In genomic region chr4:10729366-10729765, GRCh38 we compare ENCODE assay signal across 16 cellular contexts. TPM values are rescaled to one million over a fixed set of nuclear protein-coding genes. Genes with fewer than 3 reads are reported as not detected.
DNase-seq lines count a peak whose midpoint lies in the region; ATAC-seq and TF ChIP-seq lines count a peak whose summit lies in the region.
"Had no signal": no experiment of that assay in that cellular context is flagged by ENCODE, and none has a peak within 500 bp of the region (broad histone marks: within the 10 kb centered on the region; RNA-seq: fewer than 3 reads in every experiment).

No MANE protein-coding gene starts in this region.

- H3K36me3 ChIP-seq in CD4-positive, CD25-positive, alpha-beta regulatory T cell (ENCODE audit: control insufficient read depth, insufficient read depth, low read length): no peaks in the 10 kb centered on the region
- no peaks in the 10 kb centered on the region for H3K36me3 ChIP-seq in PC-9 (ENCODE audit: low read depth)

- no peaks in the 10 kb centered on the region for H3F3A ChIP-seq in PC-9 (ENCODE audit: insufficient read depth, low read depth)

- no peak overlapping the region for H3K27ac ChIP-seq in CD4-positive, CD25-positive, alpha-beta regulatory T cell (ENCODE audit: insufficient read depth, low read length, poor library complexity, severe bottlenecking)
- no peak overlapping the region for H3K27ac ChIP-seq in PC-9

- POLR2A ChIA-PET in PC-9 (lab: Charles Lee; ENCODE audit: unreplicated experiment): no interaction called here

- CTCF ChIA-PET in PC-9 (lab: Charles Lee): no interaction called here

- H3K79me2 ChIP-seq in PC-9 (ENCODE audit: low read depth): no peaks in the 10 kb centered on the region

- peaks cover 13% of the 10 kb centered on the region for H3K9me3 Mint-ChIP-seq in activated T-cell treated with anti-CD3 and anti-CD28 coated beads, Interleukin-2, amount 50 U/mL, for 24 hours
- H3K9me3 Mint-ChIP-seq in CD4-positive, CD25-positive, alpha-beta regulatory T cell: peaks cover 0 to 1% (median 0%) of the 10 kb centered on the region in 7 donors
- H3K9me3 Mint-ChIP-seq in activated T-helper 1 cell treated with anti-CD3 and anti-CD28 coated beads, Interleukin-12 subunit alpha, Interleukin-12 subunit beta, Interleukin-2, Interleukin-4 antibody, amounts not matched to agents 30 ng/mL and 10 ng/mL and 1 ng/mL, durations not matched to agents 14 hours and 24 hours and 36 hours: peaks cover 16% of the 10 kb centered on the region
- peaks cover 5% of the 10 kb centered on the region for H3K9me3 Mint-ChIP-seq in activated naive CD8-positive, alpha-beta T cell treated with anti-CD3 and anti-CD28 coated beads, Interleukin-2, amount 50 U/mL, for 24 hours
- H3K9me3 Mint-ChIP-seq: H9 had no signal

- H3K9me3 ChIP-seq in CD4-positive, CD25-positive, alpha-beta regulatory T cell (ENCODE audit: control insufficient read depth in 2 of 2, low read length in 2 of 2): no peaks in the 10 kb centered on the region
- no peaks in the 10 kb centered on the region for H3K9me3 ChIP-seq in PC-9 (ENCODE audit: insufficient read depth, low read depth)

- peaks cover 12% of the 10 kb centered on the region for H3K4me1 ChIP-seq in CD4-positive, CD25-positive, alpha-beta regulatory T cell (ENCODE audit: control insufficient read depth, insufficient read depth, low read length, poor library complexity, severe bottlenecking)
- no peaks in the 10 kb centered on the region for H3K4me1 ChIP-seq in PC-9 (replicated peaks; ENCODE audit: insufficient read depth)

- TF ChIP-seq CTCF in PC-9 (conservative IDR thresholded peaks at IDR 0.05): no peak

- no peaks in the 10 kb centered on the region for H3K27me3 ChIP-seq in CD4-positive, CD25-positive, alpha-beta regulatory T cell (ENCODE audit: control insufficient read depth, insufficient read depth, low read length)
- H3K27me3 ChIP-seq in PC-9 (ENCODE audit: insufficient read depth, low read depth): no peaks in the 10 kb centered on the region

- peak overlapping the region; percentile 16 for H3K27ac Mint-ChIP-seq in activated T-cell treated with anti-CD3 and anti-CD28 coated beads, Interleukin-2, amount 50 U/mL, for 24 hours
- H3K27ac Mint-ChIP-seq in CD4-positive, CD25-positive, alpha-beta regulatory T cell: peak overlapping the region; percentile 48 to 90 (median 53)
- H3K27ac Mint-ChIP-seq in activated T-helper 1 cell treated with anti-CD3 and anti-CD28 coated beads, Interleukin-12 subunit alpha, Interleukin-12 subunit beta, Interleukin-2, Interleukin-4 antibody, amounts not matched to agents 30 ng/mL and 10 ng/mL and 1 ng/mL, durations not matched to agents 14 hours and 24 hours and 36 hours: peak overlapping the region; percentile 90
- H3K27ac Mint-ChIP-seq in activated naive CD8-positive, alpha-beta T cell treated with anti-CD3 and anti-CD28 coated beads, Interleukin-2, amount 50 U/mL, for 24 hours: peak overlapping the region; percentile 99
- H3K27ac Mint-ChIP-seq: H9 had no signal

- no peaks in the 10 kb centered on the region for H3K27me3 Mint-ChIP-seq in activated T-cell treated with anti-CD3 and anti-CD28 coated beads, Interleukin-2, amount 50 U/mL, for 24 hours
- H3K27me3 Mint-ChIP-seq in CD4-positive, CD25-positive, alpha-beta regulatory T cell: peaks cover 6% of the 10 kb centered on the region
- no peaks in the 10 kb centered on the region for H3K27me3 Mint-ChIP-seq in activated T-helper 1 cell treated with anti-CD3 and anti-CD28 coated beads, Interleukin-12 subunit alpha, Interleukin-12 subunit beta, Interleukin-2, Interleukin-4 antibody, amounts not matched to agents 30 ng/mL and 10 ng/mL and 1 ng/mL, durations not matched to agents 14 hours and 24 hours and 36 hours (ENCODE audit: insufficient read depth)
- H3K27me3 Mint-ChIP-seq in activated naive CD8-positive, alpha-beta T cell treated with anti-CD3 and anti-CD28 coated beads, Interleukin-2, amount 50 U/mL, for 24 hours: no peaks in the 10 kb centered on the region

- ATAC-seq in CD4-positive, CD25-positive, alpha-beta regulatory T cell (ENCODE audit: low read depth in 2 of 2): no peak
- ATAC-seq in activated naive CD8-positive, alpha-beta T cell treated with anti-CD3 and anti-CD28 coated beads, Interleukin-2, amount 50 U/mL, for 24 hours: no peak

- peaks cover 61% of the 10 kb centered on the region for H3K4me1 Mint-ChIP-seq in activated T-cell treated with anti-CD3 and anti-CD28 coated beads, Interleukin-2, amount 50 U/mL, for 24 hours (ENCODE audit: low read depth)
- peaks cover 17 to 72% (median 34%) of the 10 kb centered on the region in 4 donors for H3K4me1 Mint-ChIP-seq in CD4-positive, CD25-positive, alpha-beta regulatory T cell
- peaks cover 85% of the 10 kb centered on the region for H3K4me1 Mint-ChIP-seq in activated T-helper 1 cell treated with anti-CD3 and anti-CD28 coated beads, Interleukin-12 subunit alpha, Interleukin-12 subunit beta, Interleukin-2, Interleukin-4 antibody, amounts not matched to agents 30 ng/mL and 10 ng/mL and 1 ng/mL, durations not matched to agents 14 hours and 24 hours and 36 hours (ENCODE audit: low read depth)
- H3K4me1 Mint-ChIP-seq in activated naive CD8-positive, alpha-beta T cell treated with anti-CD3 and anti-CD28 coated beads, Interleukin-2, amount 50 U/mL, for 24 hours: peaks cover 81% of the 10 kb centered on the region

- intact Hi-C loops in activated T-helper 1 cell treated with anti-CD3 and anti-CD28 coated beads, Interleukin-12 subunit alpha, Interleukin-12 subunit beta, Interleukin-2, Interleukin-4 antibody, amounts not matched to agents 30 ng/mL and 10 ng/mL and 1 ng/mL, durations not matched to agents 14 hours and 24 hours and 36 hours (cut with micrococcal nuclease): no loop called here
- intact Hi-C loops in PC-9 (cut with micrococcal nuclease; ENCODE audit: unreplicated experiment): no loop called here

- H4K20me1 ChIP-seq in PC-9 (ENCODE audit: insufficient read depth): no peaks in the 10 kb centered on the region

- H2AFZ ChIP-seq in PC-9: no peak overlapping the region

- no peak overlapping the region for H3K4me3 Mint-ChIP-seq in activated T-cell treated with anti-CD3 and anti-CD28 coated beads, Interleukin-2, amount 50 U/mL, for 24 hours
- peak overlapping the region; percentile 18 to 48 (median 32) for H3K4me3 Mint-ChIP-seq in CD4-positive, CD25-positive, alpha-beta regulatory T cell
- H3K4me3 Mint-ChIP-seq in activated T-helper 1 cell treated with anti-CD3 and anti-CD28 coated beads, Interleukin-12 subunit alpha, Interleukin-12 subunit beta, Interleukin-2, Interleukin-4 antibody, amounts not matched to agents 30 ng/mL and 10 ng/mL and 1 ng/mL, durations not matched to agents 14 hours and 24 hours and 36 hours: peak overlapping the region; percentile 13
- peak overlapping the region; percentile 12 for H3K4me3 Mint-ChIP-seq in activated naive CD8-positive, alpha-beta T cell treated with anti-CD3 and anti-CD28 coated beads, Interleukin-2, amount 50 U/mL, for 24 hours
- H3K4me3 Mint-ChIP-seq: CD4-positive, alpha-beta memory T cell; H9 had no signal

- H3K4me3 ChIP-seq in CD4-positive, CD25-positive, alpha-beta regulatory T cell (ENCODE audit: low read depth, low read length): peak overlapping the region; percentile 41
- no peak overlapping the region for H3K4me3 ChIP-seq in PC-9

- no peaks in the 10 kb centered on the region for H3K9me2 ChIP-seq in PC-9 (ENCODE audit: insufficient read depth)

- H3K36me3 Mint-ChIP-seq in activated T-cell treated with anti-CD3 and anti-CD28 coated beads, Interleukin-2, amount 50 U/mL, for 24 hours (ENCODE audit: low read depth): no peaks in the 10 kb centered on the region
- H3K36me3 Mint-ChIP-seq in CD4-positive, CD25-positive, alpha-beta regulatory T cell: no peaks in the 10 kb centered on the region
- H3K36me3 Mint-ChIP-seq in activated T-helper 1 cell treated with anti-CD3 and anti-CD28 coated beads, Interleukin-12 subunit alpha, Interleukin-12 subunit beta, Interleukin-2, Interleukin-4 antibody, amounts not matched to agents 30 ng/mL and 10 ng/mL and 1 ng/mL, durations not matched to agents 14 hours and 24 hours and 36 hours (ENCODE audit: low read depth): peaks cover 21% of the 10 kb centered on the region
- peaks cover 14% of the 10 kb centered on the region for H3K36me3 Mint-ChIP-seq in activated naive CD8-positive, alpha-beta T cell treated with anti-CD3 and anti-CD28 coated beads, Interleukin-2, amount 50 U/mL, for 24 hours (ENCODE audit: low read depth)
- H3K36me3 Mint-ChIP-seq: CD4-positive, alpha-beta memory T cell had no signal

- H3K4me2 ChIP-seq in PC-9: no peak overlapping the region

- no TSS peak for BruUV-seq in PC-9 (replicated peaks; lab: Mats Ljungman, UMichigan)

- DNase-seq in activated T-cell treated with anti-CD3 and anti-CD28 coated beads, Interleukin-2, amount 50 U/mL, for 24 hours: no peak
- no peak for DNase-seq in activated T-cell treated with anti-CD3 and anti-CD28 coated beads for 4 hours
- no peak for DNase-seq in CD4-positive, CD25-positive, alpha-beta regulatory T cell
- no peak for DNase-seq in activated T-helper 1 cell treated with anti-CD3 and anti-CD28 coated beads, Interleukin-12 subunit alpha, Interleukin-12 subunit beta, Interleukin-2, Interleukin-4 antibody, amounts not matched to agents 30 ng/mL and 10 ng/mL and 1 ng/mL, durations not matched to agents 14 hours and 24 hours and 36 hours (ENCODE audit: low spot score)
- no peak for DNase-seq in activated naive CD8-positive, alpha-beta T cell treated with anti-CD3 and anti-CD28 coated beads, Interleukin-2, amount 50 U/mL, for 24 hours
- DNase-seq in PC-9: no peak
- DNase-seq in activated gamma-delta T cell (lab: John Stamatoyannopoulos, UW): no peak
- DNase-seq in effector CD4-positive, alpha-beta T cell: no peak
- DNase-seq: ACHN; C1 segment of cervical spinal cord; CD4-positive, alpha-beta memory T cell; DMS79; GOT3; H9 had no signal

RNA-seq across cellular contexts. Expression of gene CLNK, which starts 44.8 kb away (rescaled TPM):
- total RNA-seq in CD4-positive, CD25-positive, alpha-beta regulatory T cell: 0.67 TPM
- polyA plus RNA-seq in CD4-positive, CD25-positive, alpha-beta regulatory T cell: 1 to 10 TPM; 1.8 to 4.5 (median 2.5) TPM
- total RNA-seq in activated T-helper 1 cell treated with anti-CD3 and anti-CD28 coated beads, Interleukin-12 subunit alpha, Interleukin-12 subunit beta, Interleukin-2, Interleukin-4 antibody, amounts not matched to agents 30 ng/mL and 10 ng/mL and 1 ng/mL, durations not matched to agents 14 hours and 24 hours and 36 hours: 0.57 and 1.1 TPM in 2 replicates
- total RNA-seq in PC-9 (2021): not detected in 2 replicates
- total RNA-seq: A172, H9, HT1080 had no signal
- polyA plus RNA-seq: CD4-positive, alpha-beta memory T cell had no signal

Comparison
In these comparisons a context has a peak if more than half of its experiments do, and no peak if none do; other contexts are left out.
1. H3K27ac Mint-ChIP-seq: peak in every context shown above with its lines; median percentile 99 in activated naive CD8-positive, alpha-beta T cell treated with anti-CD3 and anti-CD28 coated beads, Interleukin-2, amount 50 U/mL, for 24 hours; 90 in activated T-helper 1 cell treated with anti-CD3 and anti-CD28 coated beads, Interleukin-12 subunit alpha, Interleukin-12 subunit beta, Interleukin-2, Interleukin-4 antibody, amounts not matched to agents 30 ng/mL and 10 ng/mL and 1 ng/mL, durations not matched to agents 14 hours and 24 hours and 36 hours; 53 in CD4-positive, CD25-positive, alpha-beta regulatory T cell; 16 in activated T-cell treated with anti-CD3 and anti-CD28 coated beads, Interleukin-2, amount 50 U/mL, for 24 hours.